Comparison of ENCODE assay signal across 8 cellular contexts in the genomic region with DNA sequence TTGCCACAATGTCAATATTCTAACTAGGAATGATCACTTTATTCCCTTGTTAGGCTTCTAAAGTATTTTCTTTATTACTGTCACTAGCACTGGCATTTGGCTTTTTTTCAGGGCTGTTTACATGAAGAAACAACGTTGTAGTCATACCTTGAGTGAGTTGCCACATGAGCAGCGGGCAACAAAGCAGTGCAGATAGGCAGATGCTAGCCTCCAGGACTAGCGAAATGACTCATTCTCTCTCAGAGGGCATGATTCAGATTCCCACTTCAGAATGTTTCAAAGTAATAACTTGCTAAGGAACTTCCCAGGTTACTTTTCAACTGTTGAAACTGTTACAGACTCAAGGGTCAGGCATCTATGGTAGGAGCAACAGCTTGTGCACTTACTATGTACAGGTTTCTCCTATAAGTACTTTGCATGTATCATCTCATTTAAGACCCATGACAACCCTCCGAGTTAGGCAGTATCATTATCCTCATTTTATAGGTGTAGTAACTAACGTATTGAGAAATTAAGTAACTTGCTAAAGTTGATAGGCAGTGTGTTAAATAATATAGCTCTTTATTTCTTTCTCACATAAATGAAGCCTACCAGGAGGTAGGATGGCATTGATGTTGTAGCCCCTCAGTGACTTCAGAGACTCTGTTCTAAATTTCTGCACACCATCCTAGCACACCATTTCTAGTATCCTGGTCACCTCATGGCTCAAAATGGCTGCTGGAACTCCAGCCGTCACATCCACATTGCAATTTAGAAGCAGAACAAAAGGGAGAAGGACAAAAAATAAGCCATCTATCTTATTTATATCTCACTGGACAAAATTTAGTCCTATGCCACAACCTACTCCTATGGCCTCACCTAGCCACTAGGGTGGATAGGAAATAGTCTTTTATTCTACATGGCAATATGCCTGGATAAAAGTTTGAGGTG.
DNase-seq lines count a peak whose midpoint lies in the region; ATAC-seq lines count a peak whose summit lies in the region.

No MANE protein-coding gene starts in this region.

- H3K36me3 Mint-ChIP-seq in activated naive CD4-positive, alpha-beta T cell treated with anti-CD3 and anti-CD28 coated beads, Interleukin-2, amount 50 U/mL, for 72 hours, result peaks cover 13 to 43% of the 10 kb centered on the region in 2 donors
- H3K36me3 Mint-ChIP-seq in effector memory CD8-positive, alpha-beta T cell (ENCODE audit: insufficient read depth), result no peaks in the 10 kb centered on the region

- H3K4me1 Mint-ChIP-seq in effector memory CD8-positive, alpha-beta T cell (ENCODE audit: low read depth in 2 of 2), result peaks cover 2 to 5% of the 10 kb centered on the region in 2 donors

- peak; percentile 68 to 72 for DNase-seq in activated naive CD4-positive, alpha-beta T cell treated with anti-CD3 and anti-CD28 coated beads, Interleukin-2, amount 50 U/mL, for 72 hours (ENCODE audit: low spot score in 2 of 2)
- peak; percentile 29 to 52 (median 45) for DNase-seq in stimulated activated CD4-positive, alpha-beta T cell treated with anti-CD3 and anti-CD28 coated beads, TNF-alpha, amount 100 ng/mL, for 24 hours (ENCODE audit: low read depth in 3 of 3)
- DNase-seq in NCI-H1092 (lab: John Stamatoyannopoulos, UW) (no peak), globus pallidus (ENCODE audit: low spot score) (no peak), NCI-H2227 treated with DMSO at 0.1 percent for 48 hours (lab: John Stamatoyannopoulos, UW) (no peak)
- no peak for DNase-seq in effector memory CD8-positive, alpha-beta T cell

- H3K4me3 Mint-ChIP-seq in effector memory CD8-positive, alpha-beta T cell, result no peak overlapping the region

- H3K27ac Mint-ChIP-seq in activated naive CD4-positive, alpha-beta T cell treated with anti-CD3 and anti-CD28 coated beads, Interleukin-2, amount 50 U/mL, for 72 hours, result peak overlapping the region; percentile 92 to 95
- no peak overlapping the region for H3K27ac Mint-ChIP-seq in effector memory CD8-positive, alpha-beta T cell

- ATAC-seq in GM21360 (IDR thresholded peaks at IDR 0.05; ENCODE audit: unreplicated experiment), result peak; percentile 49
- ATAC-seq in HG03460 (IDR thresholded peaks at IDR 0.05; ENCODE audit: unreplicated experiment), result peak; percentile 69
- ATAC-seq in activated naive CD4-positive, alpha-beta T cell treated with anti-CD3 and anti-CD28 coated beads, Interleukin-2, amount 50 U/mL, for 72 hours, result peak; percentile 92 to 96
- no peak for ATAC-seq in effector memory CD8-positive, alpha-beta T cell (replicated peaks)

- H3K27me3 Mint-ChIP-seq in effector memory CD8-positive, alpha-beta T cell, result peaks cover 0 to 24% of the 10 kb centered on the region in 2 donors

- peaks cover 3 to 26% of the 10 kb centered on the region in 2 donors for H3K9me3 Mint-ChIP-seq in activated naive CD4-positive, alpha-beta T cell treated with anti-CD3 and anti-CD28 coated beads, Interleukin-2, amount 50 U/mL, for 72 hours
- no peaks in the 10 kb centered on the region for H3K9me3 Mint-ChIP-seq in effector memory CD8-positive, alpha-beta T cell

Comparison
In these comparisons a context has a peak if more than half of its experiments do, and no peak if none do; other contexts are left out.
1. DNase-seq: peak in activated naive CD4-positive, alpha-beta T cell treated with anti-CD3 and anti-CD28 coated beads, Interleukin-2, amount 50 U/mL, for 72 hours (2 of 2) and stimulated activated CD4-positive, alpha-beta T cell treated with anti-CD3 and anti-CD28 coated beads, TNF-alpha, amount 100 ng/mL, for 24 hours (3 of 3); none in NCI-H1092 (single experiment), globus pallidus (single experiment), NCI-H2227 treated with DMSO at 0.1 percent for 48 hours (single experiment) and effector memory CD8-positive, alpha-beta T cell (0 of 3).
2. H3K27ac Mint-ChIP-seq: peak in activated naive CD4-positive, alpha-beta T cell treated with anti-CD3 and anti-CD28 coated beads, Interleukin-2, amount 50 U/mL, for 72 hours (2 of 2); none in effector memory CD8-positive, alpha-beta T cell (0 of 2).